1 cellular context compared by ENCODE assay signal in the genomic region with DNA sequence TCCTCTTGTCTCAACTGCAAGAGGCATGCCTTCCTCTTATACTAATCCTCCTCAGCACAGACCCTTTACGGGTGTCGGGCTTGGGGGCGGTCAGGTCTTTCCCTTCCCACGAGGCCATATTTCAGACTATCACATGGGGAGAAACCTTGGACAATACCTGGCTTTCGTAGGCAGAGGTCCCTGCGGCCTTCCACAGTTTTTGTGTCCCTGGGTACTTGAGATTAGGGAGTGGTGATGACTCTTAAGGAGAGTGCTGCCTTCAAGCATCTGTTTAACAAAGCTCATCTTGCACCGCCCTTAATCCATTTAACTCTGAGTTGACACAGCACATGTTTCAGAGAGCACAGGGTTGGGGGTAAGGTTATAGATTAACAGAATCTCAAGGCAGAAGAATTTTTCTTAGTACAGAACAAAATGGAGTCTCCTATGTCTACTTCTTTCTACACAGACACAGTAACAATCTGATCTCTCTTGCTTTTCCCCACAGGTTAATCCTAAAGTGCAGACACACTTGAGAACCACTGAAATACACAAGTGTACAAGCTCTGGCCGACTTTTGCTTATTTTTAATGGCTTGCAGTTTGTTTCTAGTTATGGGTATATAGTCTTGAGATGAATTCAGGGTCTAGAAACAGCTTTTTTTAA.
TF ChIP-seq lines count a peak whose summit lies in the region.

No MANE protein-coding gene starts in this region.

TF ChIP-seq in HepG2, 621 proteins besides CTCF, POLR2A, EP300 and RAD21:
- TF ChIP-seq FOXA3 (CRISPR knock-in tag; IDR thresholded peaks at IDR 0.05): peak; percentile 17; the same call in 1 of the 2 replicates
- TF ChIP-seq MIXL1 (CRISPR knock-in tag; IDR thresholded peaks at IDR 0.05): 0 out of 2 replicates have a peak, but pooled peaks have one; percentile 47
- TF ChIP-seq, protein P1, sequence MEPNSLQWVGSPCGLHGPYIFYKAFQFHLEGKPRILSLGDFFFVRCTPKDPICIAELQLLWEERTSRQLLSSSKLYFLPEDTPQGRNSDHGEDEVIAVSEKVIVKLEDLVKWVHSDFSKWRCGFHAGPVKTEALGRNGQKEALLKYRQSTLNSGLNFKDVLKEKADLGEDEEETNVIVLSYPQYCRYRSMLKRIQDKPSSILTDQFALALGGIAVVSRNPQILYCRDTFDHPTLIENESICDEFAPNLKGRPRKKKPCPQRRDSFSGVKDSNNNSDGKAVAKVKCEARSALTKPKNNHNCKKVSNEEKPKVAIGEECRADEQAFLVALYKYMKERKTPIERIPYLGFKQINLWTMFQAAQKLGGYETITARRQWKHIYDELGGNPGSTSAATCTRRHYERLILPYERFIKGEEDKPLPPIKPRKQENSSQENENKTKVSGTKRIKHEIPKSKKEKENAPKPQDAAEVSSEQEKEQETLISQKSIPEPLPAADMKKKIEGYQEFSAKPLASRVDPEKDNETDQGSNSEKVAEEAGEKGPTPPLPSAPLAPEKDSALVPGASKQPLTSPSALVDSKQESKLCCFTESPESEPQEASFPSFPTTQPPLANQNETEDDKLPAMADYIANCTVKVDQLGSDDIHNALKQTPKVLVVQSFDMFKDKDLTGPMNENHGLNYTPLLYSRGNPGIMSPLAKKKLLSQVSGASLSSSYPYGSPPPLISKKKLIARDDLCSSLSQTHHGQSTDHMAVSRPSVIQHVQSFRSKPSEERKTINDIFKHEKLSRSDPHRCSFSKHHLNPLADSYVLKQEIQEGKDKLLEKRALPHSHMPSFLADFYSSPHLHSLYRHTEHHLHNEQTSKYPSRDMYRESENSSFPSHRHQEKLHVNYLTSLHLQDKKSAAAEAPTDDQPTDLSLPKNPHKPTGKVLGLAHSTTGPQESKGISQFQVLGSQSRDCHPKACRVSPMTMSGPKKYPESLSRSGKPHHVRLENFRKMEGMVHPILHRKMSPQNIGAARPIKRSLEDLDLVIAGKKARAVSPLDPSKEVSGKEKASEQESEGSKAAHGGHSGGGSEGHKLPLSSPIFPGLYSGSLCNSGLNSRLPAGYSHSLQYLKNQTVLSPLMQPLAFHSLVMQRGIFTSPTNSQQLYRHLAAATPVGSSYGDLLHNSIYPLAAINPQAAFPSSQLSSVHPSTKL (CRISPR knock-in tag; IDR thresholded peaks at IDR 0.05): peak; percentile 52; the same call in 1 of the 2 replicates
- peak; percentile 52; the same call in 1 of the 2 replicates for TF ChIP-seq ZNF652 (CRISPR knock-in tag; IDR thresholded peaks at IDR 0.05; ENCODE audit: borderline replicate concordance, low read depth)
- TF ChIP-seq HNF1A (IDR thresholded peaks at IDR 0.05; ENCODE audit: low read depth): peak; percentile 54; the same call in 1 of the 2 replicates
- peak; percentile 29; the same call in 1 of the 2 replicates for TF ChIP-seq HNF1A (CRISPR knock-in tag; IDR thresholded peaks at IDR 0.05; ENCODE audit: borderline replicate concordance)
- TF ChIP-seq SAP130 (CRISPR knock-in tag; IDR thresholded peaks at IDR 0.05; ENCODE audit: low read depth): peak; percentile 53
